In the genomic region with DNA sequence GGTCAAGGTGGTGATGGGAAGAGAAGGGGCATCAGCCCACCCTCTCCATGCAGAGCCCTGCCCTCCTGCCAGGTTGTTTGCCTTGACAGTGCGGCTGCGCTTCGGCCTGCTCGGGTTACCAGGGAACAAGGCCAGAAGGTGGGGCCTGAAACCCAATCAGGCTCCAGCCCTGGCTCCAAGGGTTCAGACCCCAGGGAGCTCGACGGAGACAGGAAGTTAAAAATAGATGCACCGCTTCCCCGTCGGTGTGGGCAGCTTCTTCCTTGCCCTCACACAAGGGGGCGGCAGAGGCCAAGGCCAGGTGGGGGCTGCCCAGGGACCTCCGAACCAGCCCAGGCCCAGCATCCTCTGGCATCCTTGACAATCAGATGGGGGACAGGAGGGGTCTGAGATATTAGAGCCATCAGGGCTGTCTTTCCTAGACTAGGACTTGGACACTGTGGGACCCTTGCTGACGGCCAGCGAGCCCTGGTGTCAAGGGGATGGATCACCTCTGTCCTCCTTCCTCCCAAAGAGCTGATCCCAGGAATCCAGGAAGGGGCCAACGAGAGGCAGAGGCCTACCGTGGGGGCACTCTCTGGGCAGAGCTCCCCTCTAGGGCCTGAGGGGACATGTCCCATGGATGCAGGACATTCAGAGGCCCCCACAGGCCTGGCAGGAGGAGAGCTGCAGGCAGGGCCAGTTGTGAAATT, we compare ENCODE assay signal across 1 cellular context.
TF ChIP-seq lines count a peak whose summit lies in the region.

No MANE protein-coding gene starts in this region.

TF ChIP-seq in HepG2, 621 proteins besides CTCF, POLR2A, EP300 and RAD21 (continued from another document and continues in another):
- TF ChIP-seq, protein P1, sequence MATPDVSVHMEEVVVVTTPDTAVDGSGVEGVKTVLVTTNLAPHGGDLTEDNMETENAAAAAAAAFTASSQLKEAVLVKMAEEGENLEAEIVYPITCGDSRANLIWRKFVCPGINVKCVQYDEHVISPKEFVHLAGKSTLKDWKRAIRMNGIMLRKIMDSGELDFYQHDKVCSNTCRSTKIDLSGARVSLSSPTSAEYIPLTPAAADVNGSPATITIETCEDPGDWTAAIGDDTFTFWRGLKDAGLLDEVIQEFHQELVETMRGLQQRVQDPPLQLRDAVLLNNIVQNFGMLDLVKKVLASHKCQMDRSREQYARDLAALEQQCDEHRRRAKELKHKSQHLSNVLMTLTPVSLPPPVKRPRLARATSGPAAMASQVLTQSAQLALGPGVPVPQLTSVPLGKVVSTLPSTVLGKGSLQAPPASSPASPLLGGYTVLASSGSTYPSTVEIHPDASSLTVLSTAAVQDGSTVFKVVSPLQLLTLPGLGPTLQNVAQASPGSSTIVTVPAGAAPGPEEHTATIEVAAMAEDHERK (CRISPR knock-in tag; IDR thresholded peaks at IDR 0.05; ENCODE audit: low read depth): no peak
- TF ChIP-seq MBD4 (IDR thresholded peaks at IDR 0.05; ENCODE audit: borderline replicate concordance, low read length): no peak
- no peak for TF ChIP-seq CCAR2 (optimal IDR thresholded peaks at IDR 0.05; ENCODE audit: low read depth, low read length)
- no peak for TF ChIP-seq TBX3 (IDR thresholded peaks at IDR 0.05; ENCODE audit: borderline replicate concordance)
- TF ChIP-seq, protein P2, sequence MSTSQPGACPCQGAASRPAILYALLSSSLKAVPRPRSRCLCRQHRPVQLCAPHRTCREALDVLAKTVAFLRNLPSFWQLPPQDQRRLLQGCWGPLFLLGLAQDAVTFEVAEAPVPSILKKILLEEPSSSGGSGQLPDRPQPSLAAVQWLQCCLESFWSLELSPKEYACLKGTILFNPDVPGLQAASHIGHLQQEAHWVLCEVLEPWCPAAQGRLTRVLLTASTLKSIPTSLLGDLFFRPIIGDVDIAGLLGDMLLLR (CRISPR knock-in tag; IDR thresholded peaks at IDR 0.05): peak; percentile 70
- no peak for TF ChIP-seq TMF1 (CRISPR knock-in tag; IDR thresholded peaks at IDR 0.05; ENCODE audit: low read depth)
- TF ChIP-seq, protein P3, sequence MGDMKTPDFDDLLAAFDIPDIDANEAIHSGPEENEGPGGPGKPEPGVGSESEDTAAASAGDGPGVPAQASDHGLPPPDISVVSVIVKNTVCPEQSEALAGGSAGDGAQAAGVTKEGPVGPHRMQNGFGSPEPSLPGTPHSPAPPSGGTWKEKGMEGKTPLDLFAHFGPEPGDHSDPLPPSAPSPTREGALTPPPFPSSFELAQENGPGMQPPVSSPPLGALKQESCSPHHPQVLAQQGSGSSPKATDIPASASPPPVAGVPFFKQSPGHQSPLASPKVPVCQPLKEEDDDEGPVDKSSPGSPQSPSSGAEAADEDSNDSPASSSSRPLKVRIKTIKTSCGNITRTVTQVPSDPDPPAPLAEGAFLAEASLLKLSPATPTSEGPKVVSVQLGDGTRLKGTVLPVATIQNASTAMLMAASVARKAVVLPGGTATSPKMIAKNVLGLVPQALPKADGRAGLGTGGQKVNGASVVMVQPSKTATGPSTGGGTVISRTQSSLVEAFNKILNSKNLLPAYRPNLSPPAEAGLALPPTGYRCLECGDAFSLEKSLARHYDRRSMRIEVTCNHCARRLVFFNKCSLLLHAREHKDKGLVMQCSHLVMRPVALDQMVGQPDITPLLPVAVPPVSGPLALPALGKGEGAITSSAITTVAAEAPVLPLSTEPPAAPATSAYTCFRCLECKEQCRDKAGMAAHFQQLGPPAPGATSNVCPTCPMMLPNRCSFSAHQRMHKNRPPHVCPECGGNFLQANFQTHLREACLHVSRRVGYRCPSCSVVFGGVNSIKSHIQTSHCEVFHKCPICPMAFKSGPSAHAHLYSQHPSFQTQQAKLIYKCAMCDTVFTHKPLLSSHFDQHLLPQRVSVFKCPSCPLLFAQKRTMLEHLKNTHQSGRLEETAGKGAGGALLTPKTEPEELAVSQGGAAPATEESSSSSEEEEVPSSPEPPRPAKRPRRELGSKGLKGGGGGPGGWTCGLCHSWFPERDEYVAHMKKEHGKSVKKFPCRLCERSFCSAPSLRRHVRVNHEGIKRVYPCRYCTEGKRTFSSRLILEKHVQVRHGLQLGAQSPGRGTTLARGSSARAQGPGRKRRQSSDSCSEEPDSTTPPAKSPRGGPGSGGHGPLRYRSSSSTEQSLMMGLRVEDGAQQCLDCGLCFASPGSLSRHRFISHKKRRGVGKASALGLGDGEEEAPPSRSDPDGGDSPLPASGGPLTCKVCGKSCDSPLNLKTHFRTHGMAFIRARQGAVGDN (CRISPR knock-in tag; IDR thresholded peaks at IDR 0.05): peak; percentile 84
- TF ChIP-seq ZNF331 (CRISPR knock-in tag; IDR thresholded peaks at IDR 0.05): peak; percentile 81
- no peak for TF ChIP-seq RXRA (CRISPR knock-in tag; IDR thresholded peaks at IDR 0.05)
- no peak for TF ChIP-seq ZNF570 (CRISPR knock-in tag; IDR thresholded peaks at IDR 0.05; ENCODE audit: borderline replicate concordance)
- TF ChIP-seq ZNF337 (CRISPR knock-in tag; IDR thresholded peaks at IDR 0.05; ENCODE audit: borderline replicate concordance, low read depth): no peak
- peak; percentile 41; the same call in 1 of the 2 replicates for TF ChIP-seq NFYC (CRISPR knock-in tag; IDR thresholded peaks at IDR 0.05)
- TF ChIP-seq, protein P4, sequence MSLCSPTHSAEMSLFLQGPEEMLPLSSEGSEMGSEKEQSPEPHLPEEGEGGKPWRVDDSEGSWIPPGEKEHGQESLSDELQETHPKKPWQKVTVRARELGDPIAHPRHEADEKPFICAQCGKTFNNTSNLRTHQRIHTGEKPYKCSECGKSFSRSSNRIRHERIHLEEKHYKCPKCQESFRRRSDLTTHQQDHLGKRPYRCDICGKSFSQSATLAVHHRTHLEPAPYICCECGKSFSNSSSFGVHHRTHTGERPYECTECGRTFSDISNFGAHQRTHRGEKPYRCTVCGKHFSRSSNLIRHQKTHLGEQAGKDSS (CRISPR knock-in tag; IDR thresholded peaks at IDR 0.05; ENCODE audit: borderline replicate concordance, low read depth): no peak
- TF ChIP-seq ZMYM4 (CRISPR knock-in tag; IDR thresholded peaks at IDR 0.05): 0 out of 2 replicates have a peak, but pooled peaks have one; percentile 33
- TF ChIP-seq, protein P5, sequence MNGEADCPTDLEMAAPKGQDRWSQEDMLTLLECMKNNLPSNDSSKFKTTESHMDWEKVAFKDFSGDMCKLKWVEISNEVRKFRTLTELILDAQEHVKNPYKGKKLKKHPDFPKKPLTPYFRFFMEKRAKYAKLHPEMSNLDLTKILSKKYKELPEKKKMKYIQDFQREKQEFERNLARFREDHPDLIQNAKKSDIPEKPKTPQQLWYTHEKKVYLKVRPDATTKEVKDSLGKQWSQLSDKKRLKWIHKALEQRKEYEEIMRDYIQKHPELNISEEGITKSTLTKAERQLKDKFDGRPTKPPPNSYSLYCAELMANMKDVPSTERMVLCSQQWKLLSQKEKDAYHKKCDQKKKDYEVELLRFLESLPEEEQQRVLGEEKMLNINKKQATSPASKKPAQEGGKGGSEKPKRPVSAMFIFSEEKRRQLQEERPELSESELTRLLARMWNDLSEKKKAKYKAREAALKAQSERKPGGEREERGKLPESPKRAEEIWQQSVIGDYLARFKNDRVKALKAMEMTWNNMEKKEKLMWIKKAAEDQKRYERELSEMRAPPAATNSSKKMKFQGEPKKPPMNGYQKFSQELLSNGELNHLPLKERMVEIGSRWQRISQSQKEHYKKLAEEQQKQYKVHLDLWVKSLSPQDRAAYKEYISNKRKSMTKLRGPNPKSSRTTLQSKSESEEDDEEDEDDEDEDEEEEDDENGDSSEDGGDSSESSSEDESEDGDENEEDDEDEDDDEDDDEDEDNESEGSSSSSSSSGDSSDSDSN (CRISPR knock-in tag; IDR thresholded peaks at IDR 0.05): no peak
- TF ChIP-seq, protein P6, sequence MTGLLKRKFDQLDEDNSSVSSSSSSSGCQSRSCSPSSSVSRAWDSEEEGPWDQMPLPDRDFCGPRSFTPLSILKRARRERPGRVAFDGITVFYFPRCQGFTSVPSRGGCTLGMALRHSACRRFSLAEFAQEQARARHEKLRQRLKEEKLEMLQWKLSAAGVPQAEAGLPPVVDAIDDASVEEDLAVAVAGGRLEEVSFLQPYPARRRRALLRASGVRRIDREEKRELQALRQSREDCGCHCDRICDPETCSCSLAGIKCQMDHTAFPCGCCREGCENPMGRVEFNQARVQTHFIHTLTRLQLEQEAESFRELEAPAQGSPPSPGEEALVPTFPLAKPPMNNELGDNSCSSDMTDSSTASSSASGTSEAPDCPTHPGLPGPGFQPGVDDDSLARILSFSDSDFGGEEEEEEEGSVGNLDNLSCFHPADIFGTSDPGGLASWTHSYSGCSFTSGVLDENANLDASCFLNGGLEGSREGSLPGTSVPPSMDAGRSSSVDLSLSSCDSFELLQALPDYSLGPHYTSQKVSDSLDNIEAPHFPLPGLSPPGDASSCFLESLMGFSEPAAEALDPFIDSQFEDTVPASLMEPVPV (CRISPR knock-in tag; IDR thresholded peaks at IDR 0.05): no peak; the same call in 1 of the 2 replicates
- TF ChIP-seq, protein P7, sequence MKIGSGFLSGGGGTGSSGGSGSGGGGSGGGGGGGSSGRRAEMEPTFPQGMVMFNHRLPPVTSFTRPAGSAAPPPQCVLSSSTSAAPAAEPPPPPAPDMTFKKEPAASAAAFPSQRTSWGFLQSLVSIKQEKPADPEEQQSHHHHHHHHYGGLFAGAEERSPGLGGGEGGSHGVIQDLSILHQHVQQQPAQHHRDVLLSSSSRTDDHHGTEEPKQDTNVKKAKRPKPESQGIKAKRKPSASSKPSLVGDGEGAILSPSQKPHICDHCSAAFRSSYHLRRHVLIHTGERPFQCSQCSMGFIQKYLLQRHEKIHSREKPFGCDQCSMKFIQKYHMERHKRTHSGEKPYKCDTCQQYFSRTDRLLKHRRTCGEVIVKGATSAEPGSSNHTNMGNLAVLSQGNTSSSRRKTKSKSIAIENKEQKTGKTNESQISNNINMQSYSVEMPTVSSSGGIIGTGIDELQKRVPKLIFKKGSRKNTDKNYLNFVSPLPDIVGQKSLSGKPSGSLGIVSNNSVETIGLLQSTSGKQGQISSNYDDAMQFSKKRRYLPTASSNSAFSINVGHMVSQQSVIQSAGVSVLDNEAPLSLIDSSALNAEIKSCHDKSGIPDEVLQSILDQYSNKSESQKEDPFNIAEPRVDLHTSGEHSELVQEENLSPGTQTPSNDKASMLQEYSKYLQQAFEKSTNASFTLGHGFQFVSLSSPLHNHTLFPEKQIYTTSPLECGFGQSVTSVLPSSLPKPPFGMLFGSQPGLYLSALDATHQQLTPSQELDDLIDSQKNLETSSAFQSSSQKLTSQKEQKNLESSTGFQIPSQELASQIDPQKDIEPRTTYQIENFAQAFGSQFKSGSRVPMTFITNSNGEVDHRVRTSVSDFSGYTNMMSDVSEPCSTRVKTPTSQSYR (CRISPR knock-in tag; IDR thresholded peaks at IDR 0.05; ENCODE audit: borderline replicate concordance): no peak
- no peak; the same call in 1 of the 2 replicates for TF ChIP-seq KLF15 (CRISPR knock-in tag; IDR thresholded peaks at IDR 0.05; ENCODE audit: borderline replicate concordance)
- no peak for TF ChIP-seq RFX3 (CRISPR knock-in tag; IDR thresholded peaks at IDR 0.05)
- no peak for TF ChIP-seq PHF21A (CRISPR knock-in tag; IDR thresholded peaks at IDR 0.05)
- TF ChIP-seq, protein P8, sequence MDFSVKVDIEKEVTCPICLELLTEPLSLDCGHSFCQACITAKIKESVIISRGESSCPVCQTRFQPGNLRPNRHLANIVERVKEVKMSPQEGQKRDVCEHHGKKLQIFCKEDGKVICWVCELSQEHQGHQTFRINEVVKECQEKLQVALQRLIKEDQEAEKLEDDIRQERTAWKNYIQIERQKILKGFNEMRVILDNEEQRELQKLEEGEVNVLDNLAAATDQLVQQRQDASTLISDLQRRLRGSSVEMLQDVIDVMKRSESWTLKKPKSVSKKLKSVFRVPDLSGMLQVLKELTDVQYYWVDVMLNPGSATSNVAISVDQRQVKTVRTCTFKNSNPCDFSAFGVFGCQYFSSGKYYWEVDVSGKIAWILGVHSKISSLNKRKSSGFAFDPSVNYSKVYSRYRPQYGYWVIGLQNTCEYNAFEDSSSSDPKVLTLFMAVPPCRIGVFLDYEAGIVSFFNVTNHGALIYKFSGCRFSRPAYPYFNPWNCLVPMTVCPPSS (IDR thresholded peaks at IDR 0.05): no peak
- peak; percentile 84 for TF ChIP-seq MEF2D (CRISPR knock-in tag; IDR thresholded peaks at IDR 0.05)
- TF ChIP-seq, protein P9, sequence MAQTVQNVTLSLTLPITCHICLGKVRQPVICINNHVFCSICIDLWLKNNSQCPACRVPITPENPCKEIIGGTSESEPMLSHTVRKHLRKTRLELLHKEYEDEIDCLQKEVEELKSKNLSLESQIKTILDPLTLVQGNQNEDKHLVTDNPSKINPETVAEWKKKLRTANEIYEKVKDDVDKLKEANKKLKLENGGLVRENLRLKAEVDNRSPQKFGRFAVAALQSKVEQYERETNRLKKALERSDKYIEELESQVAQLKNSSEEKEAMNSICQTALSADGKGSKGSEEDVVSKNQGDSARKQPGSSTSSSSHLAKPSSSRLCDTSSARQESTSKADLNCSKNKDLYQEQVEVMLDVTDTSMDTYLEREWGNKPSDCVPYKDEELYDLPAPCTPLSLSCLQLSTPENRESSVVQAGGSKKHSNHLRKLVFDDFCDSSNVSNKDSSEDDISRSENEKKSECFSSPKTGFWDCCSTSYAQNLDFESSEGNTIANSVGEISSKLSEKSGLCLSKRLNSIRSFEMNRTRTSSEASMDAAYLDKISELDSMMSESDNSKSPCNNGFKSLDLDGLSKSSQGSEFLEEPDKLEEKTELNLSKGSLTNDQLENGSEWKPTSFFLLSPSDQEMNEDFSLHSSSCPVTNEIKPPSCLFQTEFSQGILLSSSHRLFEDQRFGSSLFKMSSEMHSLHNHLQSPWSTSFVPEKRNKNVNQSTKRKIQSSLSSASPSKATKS (CRISPR knock-in tag; IDR thresholded peaks at IDR 0.05): no peak
- TF ChIP-seq YEATS4 (CRISPR knock-in tag; IDR thresholded peaks at IDR 0.05; ENCODE audit: borderline replicate concordance): no peak; the same call in 1 of the 2 replicates
- no peak for TF ChIP-seq SETDB1 (CRISPR knock-in tag; IDR thresholded peaks at IDR 0.05; ENCODE audit: borderline replicate concordance)
- no peak; the same call in 1 of the 2 replicates for TF ChIP-seq FOXO1 (CRISPR knock-in tag; IDR thresholded peaks at IDR 0.05)
- TF ChIP-seq ZNF367 (CRISPR knock-in tag; IDR thresholded peaks at IDR 0.05; ENCODE audit: borderline replicate concordance): no peak
- no peak for TF ChIP-seq HOXA5 (CRISPR knock-in tag; IDR thresholded peaks at IDR 0.05)
- TF ChIP-seq CENPT (CRISPR knock-in tag; IDR thresholded peaks at IDR 0.05; ENCODE audit: low read depth): no peak
- TF ChIP-seq ZNF878 (CRISPR knock-in tag; IDR thresholded peaks at IDR 0.05): no peak
- no peak for TF ChIP-seq ZFP37 (CRISPR knock-in tag; IDR thresholded peaks at IDR 0.05; ENCODE audit: borderline replicate concordance)
- TF ChIP-seq ZNF792 (CRISPR knock-in tag; IDR thresholded peaks at IDR 0.05): 0 out of 2 replicates have a peak, but pooled peaks have one; percentile 65
- TF ChIP-seq ZNF720 (CRISPR knock-in tag; IDR thresholded peaks at IDR 0.05): no peak
- no peak for TF ChIP-seq ZNF569 (CRISPR knock-in tag; IDR thresholded peaks at IDR 0.05; ENCODE audit: borderline replicate concordance)
- TF ChIP-seq ETV6 (CRISPR knock-in tag; conservative IDR thresholded peaks at IDR 0.05): no peak
- TF ChIP-seq KLF6 (CRISPR knock-in tag; IDR thresholded peaks at IDR 0.05): 0 out of 2 replicates have a peak, but pooled peaks have one; percentile 38
- no peak for TF ChIP-seq KAT7 (CRISPR knock-in tag; IDR thresholded peaks at IDR 0.05; ENCODE audit: borderline replicate concordance)
- peak; percentile 90 for TF ChIP-seq ELF3 (CRISPR knock-in tag; IDR thresholded peaks at IDR 0.05)
- TF ChIP-seq NFE2L1 (CRISPR knock-in tag; IDR thresholded peaks at IDR 0.05; ENCODE audit: borderline replicate concordance): no peak
- TF ChIP-seq ZKSCAN5 (CRISPR knock-in tag; IDR thresholded peaks at IDR 0.05): no peak
- no peak for TF ChIP-seq THYN1 (CRISPR knock-in tag; IDR thresholded peaks at IDR 0.05; ENCODE audit: borderline replicate concordance, low read depth)
- no peak for TF ChIP-seq ZNF460 (CRISPR knock-in tag; IDR thresholded peaks at IDR 0.05; ENCODE audit: borderline replicate concordance)
